In genomic region chr16:69131749-69132423, GRCh38 we compare ENCODE assay signal across 1 cellular context.
TF ChIP-seq lines count a peak whose summit lies in the region.

No MANE protein-coding gene starts in this region.

TF ChIP-seq in H1, 55 proteins besides CTCF, POLR2A, EP300 and RAD21:
- no peak for TF ChIP-seq JUND (IDR thresholded peaks at IDR 0.05; ENCODE audit: low read length)
- peak; percentile 58; the same call in 1 of the 2 replicates for TF ChIP-seq PHF8 (conservative IDR thresholded peaks at IDR 0.05; ENCODE audit: low read depth, low read length)
- TF ChIP-seq TBP (IDR thresholded peaks at IDR 0.05; ENCODE audit: low read depth, low read length): 0 out of 2 replicates have a peak, but pooled peaks have one; percentile 25
- TF ChIP-seq KDM1A (IDR thresholded peaks at IDR 0.05; ENCODE audit: borderline replicate concordance, low read length): no peak
- TF ChIP-seq TAF7 (optimal IDR thresholded peaks at IDR 0.05; ENCODE audit: borderline replicate concordance, low read depth, low read length): peak; percentile 10
- TF ChIP-seq POLR2AphosphoS5 (IDR thresholded peaks at IDR 0.05; ENCODE audit: low read depth, low read length): peak; percentile 83
- TF ChIP-seq BCL11A (IDR thresholded peaks at IDR 0.05; ENCODE audit: low read depth in 2 of 2, low read length in 2 of 2): no peak
- peak; percentile 60 for TF ChIP-seq ASH2L (IDR thresholded peaks at IDR 0.05; ENCODE audit: low read length)
- peak; percentile 3; the same call in 1 of the 2 replicates for TF ChIP-seq RBBP5 (IDR thresholded peaks at IDR 0.05; ENCODE audit: borderline replicate concordance, low read depth, low read length)
- peak in 1 of 2 experiments; percentile 48; a peak in 1 of 4 replicates for TF ChIP-seq SIN3A (conservative IDR thresholded peaks at IDR 0.05 in 1 of 2, IDR thresholded peaks at IDR 0.05 in 1 of 2; ENCODE audit: low read depth in 1 of 2, low read length in 2 of 2)
